Comparison of ENCODE assay signal across 16 cellular contexts in the genomic region with DNA sequence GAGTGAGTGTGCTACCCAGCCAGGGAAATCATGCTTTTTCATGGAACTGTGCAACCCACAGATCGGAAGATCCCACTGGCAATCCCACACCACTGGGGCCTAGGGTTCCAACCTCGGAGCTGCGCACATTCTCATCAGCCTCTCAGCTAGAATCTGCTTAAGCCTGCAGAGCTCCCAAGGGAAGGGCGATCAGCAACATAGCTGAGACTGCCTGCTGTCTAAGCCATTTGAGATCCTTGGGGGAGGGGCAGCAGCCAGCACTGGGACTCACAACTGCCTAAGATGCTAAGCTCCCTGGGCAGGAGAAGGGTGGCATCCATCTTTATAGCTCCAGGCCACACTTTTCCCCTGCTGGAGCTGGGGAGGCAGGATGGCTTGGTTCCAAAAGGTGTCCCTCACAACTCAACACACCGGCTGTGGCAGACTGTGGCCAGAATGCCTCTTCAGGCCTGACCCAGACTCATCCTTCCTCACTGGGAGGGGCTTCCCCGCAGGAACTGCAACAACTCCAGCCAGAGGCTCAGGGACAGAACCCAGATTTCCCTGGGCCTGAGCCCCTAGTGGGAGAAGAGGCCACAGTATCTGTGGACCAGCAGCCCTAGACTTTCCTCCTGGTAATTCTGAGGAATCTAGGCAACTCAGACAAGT.
"Had no signal": no experiment of that assay in that cellular context is flagged by ENCODE, and none has a peak within 500 bp of the region (broad histone marks: within the 10 kb centered on the region; RNA-seq: fewer than 3 reads in every experiment).

No MANE protein-coding gene starts in this region.

- H3K27ac ChIP-seq: cardiac muscle cell, esophagus squamous epithelium, tibial artery had no signal

- H3K4me1 Mint-ChIP-seq: activated CD4-positive, alpha-beta T cell treated with anti-CD3 and anti-CD28 coated beads for 36 hours; activated naive CD8-positive, alpha-beta T cell treated with anti-CD3 and anti-CD28 coated beads for 36 hours; natural killer cell had no signal

- H3K36me3 ChIP-seq: cardiac muscle cell, esophagus squamous epithelium, tibial artery had no signal

- H3K9me3 ChIP-seq: tibial artery had no signal

- H3K4me3 ChIP-seq: cardiac muscle cell, esophagus squamous epithelium, tibial artery had no signal

- ATAC-seq: activated CD4-positive, alpha-beta T cell treated with anti-CD3 and anti-CD28 coated beads for 36 hours; natural killer cell had no signal

- H3K27me3 ChIP-seq: cardiac muscle cell, esophagus squamous epithelium, tibial artery had no signal

- H3K27ac Mint-ChIP-seq: activated CD4-positive, alpha-beta T cell treated with anti-CD3 and anti-CD28 coated beads for 36 hours; activated naive CD8-positive, alpha-beta T cell treated with anti-CD3 and anti-CD28 coated beads for 36 hours; natural killer cell had no signal

- H3K4me3 Mint-ChIP-seq: activated CD4-positive, alpha-beta T cell treated with anti-CD3 and anti-CD28 coated beads for 36 hours; activated naive CD8-positive, alpha-beta T cell treated with anti-CD3 and anti-CD28 coated beads for 36 hours; natural killer cell had no signal

- H3K36me3 Mint-ChIP-seq: activated naive CD8-positive, alpha-beta T cell treated with anti-CD3 and anti-CD28 coated beads for 36 hours had no signal

- H3K4me1 ChIP-seq: esophagus squamous epithelium, tibial artery had no signal

- DNase-seq: activated CD4-positive, alpha-beta T cell treated with anti-CD3 and anti-CD28 coated beads for 36 hours; activated CD4-positive, alpha-beta T cell treated with anti-CD3 and anti-CD28 coated beads, Interleukin-2, amount 50 U/mL, for 48 hours; activated naive CD8-positive, alpha-beta T cell treated with anti-CD3 and anti-CD28 coated beads for 36 hours; amniotic stem cell; dermis blood vessel endothelial cell; effector memory CD4-positive, alpha-beta T cell; esophagus squamous epithelium; mesenchymal stem cell; natural killer cell; nucleus accumbens; stimulated activated CD4-positive, alpha-beta T cell treated with anti-CD3 and anti-CD28 coated beads, Interleukin-12 subunit alpha, Interleukin-12 subunit beta, amount 100 ng/mL, for 4 hours; stimulated activated CD4-positive, alpha-beta T cell treated with anti-CD3 and anti-CD28 coated beads, Interleukin-1b, Interleukin-23, amount 100 ng/mL, for 48 hours; stimulated activated CD8-positive, alpha-beta memory T cell treated with anti-CD3 and anti-CD28 coated beads, Interleukin-4, amount 100 ng/mL, for 48 hours; stimulated activated naive CD4-positive, alpha-beta T cell treated with Interleukin-2 at 50 U/mL for 16 hours had no signal
